8 cellular contexts compared by ENCODE assay signal in genomic region chr5:141848771-141849370, GRCh38. TPM values are rescaled to one million over a fixed set of nuclear protein-coding genes. Genes with fewer than 3 reads are reported as not detected.
DNase-seq lines count a peak whose midpoint lies in the region; ATAC-seq, FAIRE-seq and TF ChIP-seq lines count a peak whose summit lies in the region.

No MANE protein-coding gene starts in this region.

- CTCF ChIA-PET in activated CD4-positive, alpha-beta memory T cell treated with anti-CD3 and anti-CD28 coated beads for 36 hours (lab: Charles Lee) = interaction anchor here (2.7 kb wide), 1 partner anchor 156 kb away, joined by 15 read pairs; no protein-coding TSS in a partner anchor

- intact Hi-C loops in activated CD4-positive, alpha-beta memory T cell treated with anti-CD3 and anti-CD28 coated beads for 36 hours (cut with micrococcal nuclease) = loop anchor here (1.0 kb wide), 1 partner anchor 30 kb away; no protein-coding TSS in a partner anchor
- intact Hi-C loops in ovary (cut with DNase I) = no loop called here

- peak; percentile 8 for ATAC-seq in GM19023 (IDR thresholded peaks at IDR 0.05; ENCODE audit: unreplicated experiment)

- peaks cover 2% of the 10 kb centered on the region for H3K27me3 Mint-ChIP-seq in activated CD4-positive, alpha-beta memory T cell treated with anti-CD3 and anti-CD28 coated beads for 36 hours

- FAIRE-seq in HTR-8/SVneo (lab: Jason Lieb, UNC) (peak; percentile 67), frontal cortex (lab: Jason Lieb, UNC) (no peak), GM12892 (lab: Jason Lieb, UNC) (no peak)

- H3K9me3 Mint-ChIP-seq in activated CD4-positive, alpha-beta memory T cell treated with anti-CD3 and anti-CD28 coated beads for 36 hours = no peaks in the 10 kb centered on the region

- H3K4me3 ChIP-seq in ovary = peak overlapping the region; percentile 74

- peaks cover 3% of the 10 kb centered on the region for H3K4me1 ChIP-seq in ovary (ENCODE audit: insufficient read depth)

- peak overlapping the region; percentile 45 to 77 for H3K27ac ChIP-seq in ovary

- TF ChIP-seq EP300 in ovary (IDR thresholded peaks at IDR 0.05) = peak; percentile 31

- no peak for TF ChIP-seq POLR2A in ovary (IDR thresholded peaks at IDR 0.05)
- TF ChIP-seq POLR2A in GM12892 (IDR thresholded peaks at IDR 0.05; ENCODE audit: low read depth, low read length) = no peak

- H3K36me3 Mint-ChIP-seq in activated CD4-positive, alpha-beta memory T cell treated with anti-CD3 and anti-CD28 coated beads for 36 hours = no peaks in the 10 kb centered on the region

- WGBS in ovary, 3 donors = 17 to 22% (median 19%) methylated on average over 14 of the region's 14 CpGs

- peak overlapping the region; percentile 81 for H3K4me3 Mint-ChIP-seq in activated CD4-positive, alpha-beta memory T cell treated with anti-CD3 and anti-CD28 coated beads for 36 hours

- POLR2A ChIA-PET in activated CD4-positive, alpha-beta memory T cell treated with anti-CD3 and anti-CD28 coated beads for 36 hours (lab: Charles Lee) = no interaction called here

- DNase-seq in AG08396 (ENCODE audit: low spot score) = peak; percentile 59
- DNase-seq in HTR-8/SVneo (ENCODE audit: insufficient read length, low spot score) = peak; percentile 78
- peak; percentile 62 for DNase-seq in activated CD4-positive, alpha-beta memory T cell treated with anti-CD3 and anti-CD28 coated beads for 36 hours
- DNase-seq in frontal cortex (ENCODE audit: low spot score in 2 of 2) = peak; percentile 50 to 51
- DNase-seq in ovary = peak in 3 of 5 donors; percentile 52 to 63 (median 53)
- DNase-seq in GM12892 (ENCODE audit: insufficient read length) = no peak
- no peak for DNase-seq in NCI-H187 (lab: John Stamatoyannopoulos, UW)

- no peaks in the 10 kb centered on the region for H3K9me3 ChIP-seq in ovary

- peaks cover 16% of the 10 kb centered on the region for H3K4me1 Mint-ChIP-seq in activated CD4-positive, alpha-beta memory T cell treated with anti-CD3 and anti-CD28 coated beads for 36 hours (ENCODE audit: low read depth)

- H3K27ac Mint-ChIP-seq in activated CD4-positive, alpha-beta memory T cell treated with anti-CD3 and anti-CD28 coated beads for 36 hours = peak overlapping the region; percentile 85

- H3K27me3 ChIP-seq in ovary = no peaks in the 10 kb centered on the region

- H3K36me3 ChIP-seq in ovary = no peaks in the 10 kb centered on the region

- TF ChIP-seq CTCF in ovary (IDR thresholded peaks at IDR 0.05) = no peak

RNA-seq across cellular contexts. Expression of gene PCDH1, which starts 29.3 kb away (rescaled TPM):
- total RNA-seq in activated CD4-positive, alpha-beta memory T cell treated with anti-CD3 and anti-CD28 coated beads for 36 hours = not detected
- total RNA-seq in frontal cortex (41.2 TPM), ovary (10 to 100 TPM in 2 of 7 donors, 1 to 10 TPM in 5; 3.2 to 13.8 (median 8.8) TPM)
- polyA plus RNA-seq in ovary = 1 to 10 TPM; 4.1 to 7.0 TPM
- polyA plus RNA-seq in GM12892 (2012; ENCODE audit: missing spikeins) = not detected

Comparison
In these comparisons a context has a peak if more than half of its experiments do, and no peak if none do; other contexts are left out.
1. DNase-seq: peak in AG08396 (single experiment), HTR-8/SVneo (single experiment), activated CD4-positive, alpha-beta memory T cell treated with anti-CD3 and anti-CD28 coated beads for 36 hours (single experiment), frontal cortex (2 of 2) and ovary (3 of 5); none in GM12892 (single experiment) and NCI-H187 (0 of 2).
2. RNA of gene PCDH1, which starts 29.3 kb away (total RNA-seq): 41.2 TPM in frontal cortex (single experiment) and 3.2 to 13.8 TPM in ovary; not detected in activated CD4-positive, alpha-beta memory T cell treated with anti-CD3 and anti-CD28 coated beads for 36 hours; every median in the first group is over 4 times any median in the second.